In the genomic region with DNA sequence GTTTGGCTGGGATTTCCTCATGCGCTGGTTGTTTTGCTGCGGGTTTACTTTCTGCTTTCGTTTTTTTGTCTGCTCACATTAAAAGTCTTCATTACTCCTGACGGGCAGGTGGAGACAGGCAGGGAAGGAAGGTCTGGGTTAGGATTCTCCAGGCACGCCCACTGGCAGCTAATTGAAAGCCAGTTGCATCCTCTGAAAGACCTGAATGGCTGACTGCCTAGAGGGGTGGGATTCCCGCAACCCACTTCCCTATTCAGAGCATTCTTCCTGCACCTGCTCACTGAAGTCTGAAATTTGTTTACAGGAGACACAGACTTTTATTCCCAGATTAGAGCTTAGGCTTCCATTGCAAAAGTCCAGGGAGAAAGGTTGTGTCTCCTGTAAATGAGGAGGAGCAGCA, we compare ENCODE assay signal across 20 cellular contexts.
DNase-seq lines count a peak whose midpoint lies in the region; ATAC-seq lines count a peak whose summit lies in the region.
"Had no signal": no experiment of that assay in that cellular context is flagged by ENCODE, and none has a peak within 500 bp of the region (broad histone marks: within the 10 kb centered on the region; RNA-seq: fewer than 3 reads in every experiment).

No MANE protein-coding gene starts in this region.

- no peaks in the 10 kb centered on the region for H3K36me3 Mint-ChIP-seq in natural killer cell treated with Interleukin-12 subunit alpha and Interleukin-12 subunit beta and Interleukin-15 and Interleukin-18, amount 100 ng/mL, for 72 hours
- H3K36me3 Mint-ChIP-seq in activated CD4-positive, alpha-beta T cell treated with anti-CD3 and anti-CD28 coated beads, Interleukin-2, amount 10 ng/mL, durations not matched to agents 7 days and 5 days (ENCODE audit: low read depth): no peaks in the 10 kb centered on the region
- H3K36me3 Mint-ChIP-seq: CD14-positive monocyte, mesothelial cell of epicardium had no signal

- peak overlapping the region; percentile 62 to 80 (median 76) for H3K4me2 ChIP-seq in BLaER1 treated with 17β-estradiol and CSF1 and Interleukin-3, amounts not matched to agents 10 nM and 100 nM

- peak overlapping the region in 9 of 11 experiments; percentile 0 to 34 (median 21); a peak in 4 of 22 replicates for H3K9ac ChIP-seq in BLaER1 treated with 17β-estradiol and CSF1 and Interleukin-3, amounts not matched to agents 10 nM and 100 nM
- H3K9ac ChIP-seq in NT2/D1 (ENCODE audit: insufficient read length, low read depth): no peak overlapping the region

- ATAC-seq in HG02840 (IDR thresholded peaks at IDR 0.05; ENCODE audit: low FRiP score, unreplicated experiment) (no peak), HG02610 (IDR thresholded peaks at IDR 0.05; ENCODE audit: unreplicated experiment) (no peak)
- no peak for ATAC-seq in natural killer cell treated with Interleukin-12 subunit alpha and Interleukin-12 subunit beta and Interleukin-15 and Interleukin-18, amount 100 ng/mL, for 72 hours
- ATAC-seq: activated CD4-positive, alpha-beta T cell treated with anti-CD3 and anti-CD28 coated beads for 36 hours; activated naive CD8-positive, alpha-beta T cell treated with anti-CD3 and anti-CD28 coated beads, Interleukin-2, amount 50 U/mL, for 24 hours; K562 had no signal

- H3K9me3 ChIP-seq in BLaER1 treated with 17β-estradiol and CSF1 and Interleukin-3, amounts not matched to agents 10 nM and 100 nM (replicated peaks in 1 of 11): no peaks in the 10 kb centered on the region; a peak in 1 of 22 replicates
- H3K9me3 ChIP-seq in NT2/D1 (ENCODE audit: insufficient read depth, low read length): no peaks in the 10 kb centered on the region

- no peaks in the 10 kb centered on the region for H3K9me3 Mint-ChIP-seq in natural killer cell treated with Interleukin-12 subunit alpha and Interleukin-12 subunit beta and Interleukin-15 and Interleukin-18, amount 100 ng/mL, for 72 hours
- no peaks in the 10 kb centered on the region for H3K9me3 Mint-ChIP-seq in activated CD4-positive, alpha-beta T cell treated with anti-CD3 and anti-CD28 coated beads, Interleukin-2, amount 10 ng/mL, durations not matched to agents 7 days and 5 days
- H3K9me3 Mint-ChIP-seq: activated naive CD8-positive, alpha-beta T cell treated with anti-CD3 and anti-CD28 coated beads, Interleukin-2, amount 50 U/mL, for 24 hours; mesothelial cell of epicardium had no signal

- H3K27ac Mint-ChIP-seq in natural killer cell treated with Interleukin-12 subunit alpha and Interleukin-12 subunit beta and Interleukin-15 and Interleukin-18, amount 100 ng/mL, for 72 hours: no peak overlapping the region
- no peak overlapping the region for H3K27ac Mint-ChIP-seq in activated CD4-positive, alpha-beta T cell treated with anti-CD3 and anti-CD28 coated beads, Interleukin-2, amount 10 ng/mL, durations not matched to agents 7 days and 5 days
- H3K27ac Mint-ChIP-seq: activated CD4-positive, alpha-beta T cell treated with anti-CD3 and anti-CD28 coated beads for 36 hours; activated naive CD8-positive, alpha-beta T cell treated with anti-CD3 and anti-CD28 coated beads, Interleukin-2, amount 50 U/mL, for 24 hours; CD14-positive monocyte; mesothelial cell of epicardium had no signal

- no peaks in the 10 kb centered on the region; a peak in 1 of 22 replicates for H4K20me1 ChIP-seq in BLaER1 treated with 17β-estradiol and CSF1 and Interleukin-3, amounts not matched to agents 10 nM and 100 nM

- H3K4me3 Mint-ChIP-seq in natural killer cell treated with Interleukin-12 subunit alpha and Interleukin-12 subunit beta and Interleukin-15 and Interleukin-18, amount 100 ng/mL, for 72 hours: no peak overlapping the region
- no peak overlapping the region for H3K4me3 Mint-ChIP-seq in activated CD4-positive, alpha-beta T cell treated with anti-CD3 and anti-CD28 coated beads, Interleukin-2, amount 10 ng/mL, durations not matched to agents 7 days and 5 days
- H3K4me3 Mint-ChIP-seq: activated CD4-positive, alpha-beta T cell treated with anti-CD3 and anti-CD28 coated beads for 36 hours; activated naive CD8-positive, alpha-beta T cell treated with anti-CD3 and anti-CD28 coated beads, Interleukin-2, amount 50 U/mL, for 24 hours; CD14-positive monocyte; mesothelial cell of epicardium; neural crest cell had no signal

- H3K27me3 Mint-ChIP-seq in natural killer cell treated with Interleukin-12 subunit alpha and Interleukin-12 subunit beta and Interleukin-15 and Interleukin-18, amount 100 ng/mL, for 72 hours: peaks cover 9 to 13% of the 10 kb centered on the region in 2 donors
- H3K27me3 Mint-ChIP-seq in activated CD4-positive, alpha-beta T cell treated with anti-CD3 and anti-CD28 coated beads, Interleukin-2, amount 10 ng/mL, durations not matched to agents 7 days and 5 days: no peaks in the 10 kb centered on the region
- H3K27me3 Mint-ChIP-seq: activated naive CD8-positive, alpha-beta T cell treated with anti-CD3 and anti-CD28 coated beads, Interleukin-2, amount 50 U/mL, for 24 hours had no signal

- H3K4me3 ChIP-seq in BLaER1 treated with 17β-estradiol and CSF1 and Interleukin-3, amounts not matched to agents 10 nM and 100 nM: peak overlapping the region in 7 of 10 experiments; percentile 12 to 49 (median 20); a peak in 9 of 20 replicates
- H3K4me3 ChIP-seq in NT2/D1 (ENCODE audit: insufficient read length, low read depth): no peak overlapping the region
- H3K4me3 ChIP-seq: K562, spleen had no signal

- peaks cover 13 to 23% (median 19%) of the 10 kb centered on the region in 10 experiments for H3K4me1 ChIP-seq in BLaER1 treated with 17β-estradiol and CSF1 and Interleukin-3, amounts not matched to agents 10 nM and 100 nM
- H3K4me1 ChIP-seq in NT2/D1 (ENCODE audit: insufficient read depth, insufficient read length): no peaks in the 10 kb centered on the region
- H3K4me1 ChIP-seq: spleen had no signal

- CTCF ChIA-PET in activated CD4-positive, alpha-beta T cell treated with anti-CD3 and anti-CD28 coated beads, Interleukin-2, amount 10 ng/mL, durations not matched to agents 7 days and 5 days (lab: Charles Lee): no interaction called here

- H3K27me3 ChIP-seq in BLaER1 treated with 17β-estradiol and CSF1 and Interleukin-3, amounts not matched to agents 10 nM and 100 nM: no peaks in the 10 kb centered on the region
- H3K27me3 ChIP-seq in NT2/D1 (ENCODE audit: insufficient read depth, insufficient read length): no peaks in the 10 kb centered on the region
- H3K27me3 ChIP-seq: brain microvascular endothelial cell had no signal

- H3K36me3 ChIP-seq in BLaER1 treated with 17β-estradiol and CSF1 and Interleukin-3, amounts not matched to agents 10 nM and 100 nM: no peaks in the 10 kb centered on the region
- H3K36me3 ChIP-seq in NT2/D1 (ENCODE audit: insufficient read depth, insufficient read length, low read length): no peaks in the 10 kb centered on the region
- H3K36me3 ChIP-seq: brain microvascular endothelial cell, spleen had no signal

- peak overlapping the region in 3 of 11 experiments; percentile 11 to 31 (median 19); a peak in 3 of 22 replicates for H3K27ac ChIP-seq in BLaER1 treated with 17β-estradiol and CSF1 and Interleukin-3, amounts not matched to agents 10 nM and 100 nM
- H3K27ac ChIP-seq: brain microvascular endothelial cell, spleen had no signal

- DNase-seq in NCI-H1105 treated with DMSO at 0.1 percent for 48 hours (lab: John Stamatoyannopoulos, UW) (peak; percentile 91), NT2/D1 (ENCODE audit: low read depth, low spot score) (peak; percentile 43), kidney tubule cell (ENCODE audit: low spot score) (peak; percentile 65)
- no peak for DNase-seq in natural killer cell treated with Interleukin-12 subunit alpha and Interleukin-12 subunit beta and Interleukin-15 and Interleukin-18, amount 100 ng/mL, for 72 hours (ENCODE audit: low spot score)
- DNase-seq in activated CD4-positive, alpha-beta T cell treated with anti-CD3 and anti-CD28 coated beads, Interleukin-2, amount 10 ng/mL, durations not matched to agents 7 days and 5 days: no peak
- DNase-seq: ACHN; activated CD4-positive, alpha-beta T cell treated with anti-CD3 and anti-CD28 coated beads for 36 hours; activated naive CD8-positive, alpha-beta T cell treated with anti-CD3 and anti-CD28 coated beads, Interleukin-2, amount 50 U/mL, for 24 hours; brain microvascular endothelial cell; foreskin fibroblast; left cardiac atrium; spleen; stimulated activated CD4-positive, alpha-beta T cell treated with anti-CD3 and anti-CD28 coated beads, Interleukin-4, amount 100 ng/mL, for 4 hours had no signal

- H3K4me1 Mint-ChIP-seq in natural killer cell treated with Interleukin-12 subunit alpha and Interleukin-12 subunit beta and Interleukin-15 and Interleukin-18, amount 100 ng/mL, for 72 hours (ENCODE audit: low read depth in 2 of 2): no peaks in the 10 kb centered on the region
- no peaks in the 10 kb centered on the region for H3K4me1 Mint-ChIP-seq in activated CD4-positive, alpha-beta T cell treated with anti-CD3 and anti-CD28 coated beads, Interleukin-2, amount 10 ng/mL, durations not matched to agents 7 days and 5 days
- H3K4me1 Mint-ChIP-seq: activated CD4-positive, alpha-beta T cell treated with anti-CD3 and anti-CD28 coated beads for 36 hours; activated naive CD8-positive, alpha-beta T cell treated with anti-CD3 and anti-CD28 coated beads, Interleukin-2, amount 50 U/mL, for 24 hours; CD14-positive monocyte had no signal

- POLR2A ChIA-PET in activated CD4-positive, alpha-beta T cell treated with anti-CD3 and anti-CD28 coated beads, Interleukin-2, amount 10 ng/mL, durations not matched to agents 7 days and 5 days (lab: Charles Lee): no interaction called here

Comparison
In these comparisons a context has a peak if more than half of its experiments do, and no peak if none do; other contexts are left out.
1. DNase-seq: peak in NCI-H1105 treated with DMSO at 0.1 percent for 48 hours (single experiment), NT2/D1 (single experiment) and kidney tubule cell (single experiment); none in natural killer cell treated with Interleukin-12 subunit alpha and Interleukin-12 subunit beta and Interleukin-15 and Interleukin-18, amount 100 ng/mL, for 72 hours (single experiment) and activated CD4-positive, alpha-beta T cell treated with anti-CD3 and anti-CD28 coated beads, Interleukin-2, amount 10 ng/mL, durations not matched to agents 7 days and 5 days (single experiment).